24 cellular contexts compared by ENCODE assay signal in genomic region chr4:180810581-180810980, GRCh38.
"Had no signal": no experiment of that assay in that cellular context is flagged by ENCODE, and none has a peak within 500 bp of the region (broad histone marks: within the 10 kb centered on the region; RNA-seq: fewer than 3 reads in every experiment).

No MANE protein-coding gene starts in this region.

- H3K27ac ChIP-seq: foreskin keratinocyte, gastroesophageal sphincter, heart left ventricle, left lung, parathyroid adenoma, right lobe of liver, spleen, thoracic aorta, tibial nerve, upper lobe of left lung, uterus had no signal

- H3K27me3 ChIP-seq: foreskin keratinocyte, gastroesophageal sphincter, heart left ventricle, hepatocyte, left lung, right lobe of liver, spleen, tibial nerve, upper lobe of left lung, uterus had no signal

- H3K36me3 ChIP-seq: gastroesophageal sphincter, heart left ventricle, left lung, right lobe of liver, spleen, thoracic aorta, tibial nerve, upper lobe of left lung, uterus had no signal

- DNase-seq: cortex of kidney; effector memory CD8-positive, alpha-beta T cell; erythroblast; foreskin keratinocyte; heart left ventricle; kidney; left lung; mesenchymal stem cell; mucosa of descending colon; naive B cell; right lobe of liver; spleen; stimulated activated CD4-positive, alpha-beta T cell treated with anti-CD3 and anti-CD28 coated beads, Interleukin-4, amount 100 ng/mL, for 4 hours; stimulated activated naive CD8-positive, alpha-beta T cell treated with anti-CD3 and anti-CD28 coated beads, Interleukin-15, Interleukin-2, amounts not matched to agents 100 U/mL and 50 U/mL, for 24 hours; substantia nigra; upper lobe of left lung; uterus had no signal

- H3K9ac ChIP-seq: parathyroid adenoma had no signal

- H3K9me3 ChIP-seq: gastroesophageal sphincter, heart left ventricle, left lung, mucosa of descending colon, right lobe of liver, spleen, thoracic aorta, tibial nerve, upper lobe of left lung, uterus had no signal

- H3K79me2 ChIP-seq: hepatocyte, parathyroid adenoma had no signal

- H3K4me3 ChIP-seq: gastroesophageal sphincter, heart left ventricle, hepatocyte, left lung, mucosa of descending colon, right lobe of liver, spleen, thoracic aorta, tibial nerve, upper lobe of left lung, uterus had no signal

- H2AFZ ChIP-seq: hepatocyte, parathyroid adenoma had no signal

- ATAC-seq: effector memory CD8-positive, alpha-beta T cell; foreskin keratinocyte; gastroesophageal sphincter; heart left ventricle; left lung; mucosa of descending colon; natural killer cell treated with Interleukin-12 subunit alpha and Interleukin-12 subunit beta and Interleukin-15 and Interleukin-18, amount 100 ng/mL, for 72 hours; right lobe of liver; stimulated activated memory B cell treated with anti-CD40 and anti-IgM and Interleukin-4, amounts not matched to agents 10 μg/mL and 1 μg/mL and 100 μg/mL, for 72 hours; stimulated activated naive CD8-positive, alpha-beta T cell treated with anti-CD3 and anti-CD28 coated beads, Interleukin-15, Interleukin-2, amounts not matched to agents 100 U/mL and 50 U/mL, for 24 hours had no signal

- H3K4me2 ChIP-seq: hepatocyte had no signal

- H3K4me1 ChIP-seq: foreskin keratinocyte, gastroesophageal sphincter, heart left ventricle, left lung, parathyroid adenoma, right lobe of liver, spleen, upper lobe of left lung, uterus had no signal
